Comparison of ENCODE assay signal across 12 cellular contexts in genomic region chr7:963236-964078, GRCh38. TPM values are rescaled to one million over a fixed set of nuclear protein-coding genes. Genes with fewer than 3 reads are reported as not detected.
DNase-seq lines count a peak whose midpoint lies in the region; ATAC-seq and TF ChIP-seq lines count a peak whose summit lies in the region.
"Had no signal": no experiment of that assay in that cellular context is flagged by ENCODE, and none has a peak within 500 bp of the region (broad histone marks: within the 10 kb centered on the region; RNA-seq: fewer than 3 reads in every experiment).

No MANE protein-coding gene starts in this region.

- DNase-seq in activated CD4-positive, alpha-beta memory T cell treated with anti-CD3 and anti-CD28 coated beads for 36 hours, result peak; percentile 29
- DNase-seq in activated CD4-positive, alpha-beta memory T cell treated with anti-CD3 and anti-CD28 coated beads, Interleukin-2, amount 10 ng/mL, durations not matched to agents 7 days and 5 days, result no peak
- DNase-seq in RWPE2 (ENCODE audit: low spot score) (peak; percentile 61), germinal center (ENCODE audit: low spot score) (peak; percentile 49), colonic mucosa (no peak)

- no peak overlapping the region for H3K27ac Mint-ChIP-seq in activated CD4-positive, alpha-beta memory T cell treated with anti-CD3 and anti-CD28 coated beads for 36 hours
- H3K27ac Mint-ChIP-seq in activated CD4-positive, alpha-beta memory T cell treated with anti-CD3 and anti-CD28 coated beads, Interleukin-2, amount 10 ng/mL, durations not matched to agents 7 days and 5 days, result no peak overlapping the region
- H3K27ac Mint-ChIP-seq in stimulated activated naive CD8-positive, alpha-beta T cell treated with anti-CD3 and anti-CD28 coated beads, Interleukin-15, Interleukin-2, amounts not matched to agents 100 ng/mL and 50 ng/mL, for 24 hours, result no peak overlapping the region
- H3K27ac Mint-ChIP-seq: nephron had no signal

- intact Hi-C loops in activated CD4-positive, alpha-beta memory T cell treated with anti-CD3 and anti-CD28 coated beads for 36 hours (cut with micrococcal nuclease), result no loop called here
- intact Hi-C loops in colonic mucosa (cut with DNase I), result no loop called here

- H3K4me3 ChIP-seq in RWPE2 (ENCODE audit: severe bottlenecking) (no peak overlapping the region), colonic mucosa (no peak overlapping the region)

- peak; percentile 15 for TF ChIP-seq CTCF in RWPE2 (IDR thresholded peaks at IDR 0.05; ENCODE audit: poor library complexity, severe bottlenecking)
- TF ChIP-seq CTCF in colonic mucosa (IDR thresholded peaks at IDR 0.05), result no peak

- H3K27me3 ChIP-seq in RWPE2 (ENCODE audit: insufficient read depth, poor library complexity, severe bottlenecking), result peaks cover 6% of the 10 kb centered on the region
- H3K27me3 ChIP-seq in colonic mucosa, result no peaks in the 10 kb centered on the region

- POLR2A ChIA-PET in activated CD4-positive, alpha-beta memory T cell treated with anti-CD3 and anti-CD28 coated beads for 36 hours (lab: Charles Lee), result interaction anchor here (0.7 to 1.5 kb wide), 2 partner anchors 12 to 33 kb away, joined by 4 read pairs; partner anchors contain the start of gene COX19
- POLR2A ChIA-PET in activated CD4-positive, alpha-beta memory T cell treated with anti-CD3 and anti-CD28 coated beads, Interleukin-2, amount 10 ng/mL, durations not matched to agents 7 days and 5 days (lab: Charles Lee), result interaction anchor here (1.2 to 1.6 kb wide), 2 partner anchors 11 to 63 kb away, joined by 3 to 12 read pairs; partner anchors contain the start of gene COX19

- no peaks in the 10 kb centered on the region for H3K9me3 Mint-ChIP-seq in activated CD4-positive, alpha-beta memory T cell treated with anti-CD3 and anti-CD28 coated beads for 36 hours
- H3K9me3 Mint-ChIP-seq in activated CD4-positive, alpha-beta memory T cell treated with anti-CD3 and anti-CD28 coated beads, Interleukin-2, amount 10 ng/mL, durations not matched to agents 7 days and 5 days, result no peaks in the 10 kb centered on the region
- no peaks in the 10 kb centered on the region for H3K9me3 Mint-ChIP-seq in stimulated activated naive CD8-positive, alpha-beta T cell treated with anti-CD3 and anti-CD28 coated beads, Interleukin-15, Interleukin-2, amounts not matched to agents 100 ng/mL and 50 ng/mL, for 24 hours
- H3K9me3 Mint-ChIP-seq: nephron had no signal

- no peaks in the 10 kb centered on the region for H3K4me1 ChIP-seq in RWPE2 (ENCODE audit: insufficient read depth, poor library complexity, severe bottlenecking)
- H3K4me1 ChIP-seq in colonic mucosa, result peaks cover 4% of the 10 kb centered on the region

- H3K36me3 Mint-ChIP-seq in activated CD4-positive, alpha-beta memory T cell treated with anti-CD3 and anti-CD28 coated beads for 36 hours, result peaks cover 7% of the 10 kb centered on the region
- peaks cover 27% of the 10 kb centered on the region for H3K36me3 Mint-ChIP-seq in activated CD4-positive, alpha-beta memory T cell treated with anti-CD3 and anti-CD28 coated beads, Interleukin-2, amount 10 ng/mL, durations not matched to agents 7 days and 5 days (ENCODE audit: low read depth)
- peaks cover 15% of the 10 kb centered on the region for H3K36me3 Mint-ChIP-seq in stimulated activated naive CD8-positive, alpha-beta T cell treated with anti-CD3 and anti-CD28 coated beads, Interleukin-15, Interleukin-2, amounts not matched to agents 100 ng/mL and 50 ng/mL, for 24 hours (ENCODE audit: low read depth)

- H3K9ac ChIP-seq in colonic mucosa (ENCODE audit: low read depth in 2 of 2, low read length in 2 of 2), result peak overlapping the region in 1 of 2 donors; percentile 12

- H3K4me1 Mint-ChIP-seq in activated CD4-positive, alpha-beta memory T cell treated with anti-CD3 and anti-CD28 coated beads for 36 hours (ENCODE audit: low read depth), result peaks cover 14% of the 10 kb centered on the region
- H3K4me1 Mint-ChIP-seq in activated CD4-positive, alpha-beta memory T cell treated with anti-CD3 and anti-CD28 coated beads, Interleukin-2, amount 10 ng/mL, durations not matched to agents 7 days and 5 days, result peaks cover 15% of the 10 kb centered on the region
- peaks cover 21% of the 10 kb centered on the region for H3K4me1 Mint-ChIP-seq in stimulated activated naive CD8-positive, alpha-beta T cell treated with anti-CD3 and anti-CD28 coated beads, Interleukin-15, Interleukin-2, amounts not matched to agents 100 ng/mL and 50 ng/mL, for 24 hours (ENCODE audit: low read depth)

- no peaks in the 10 kb centered on the region for H3K9me3 ChIP-seq in RWPE2 (ENCODE audit: severe bottlenecking)
- no peaks in the 10 kb centered on the region for H3K9me3 ChIP-seq in colonic mucosa

- H3K27ac ChIP-seq in RWPE2 (ENCODE audit: poor library complexity, severe bottlenecking) (no peak overlapping the region), colonic mucosa (no peak overlapping the region)
- H3K27ac ChIP-seq: VCaP had no signal

- H3K36me3 ChIP-seq in RWPE2 (ENCODE audit: low read depth) (peaks cover 3% of the 10 kb centered on the region; the same call in 1 of the 2 replicates), colonic mucosa (no peaks in the 10 kb centered on the region)

- CTCF ChIA-PET in activated CD4-positive, alpha-beta memory T cell treated with anti-CD3 and anti-CD28 coated beads for 36 hours (lab: Charles Lee), result interaction anchor here (0.6 to 1.6 kb wide), 2 partner anchors 10 to 11 kb away, joined by 3 to 4 read pairs; no protein-coding TSS in a partner anchor
- CTCF ChIA-PET in activated CD4-positive, alpha-beta memory T cell treated with anti-CD3 and anti-CD28 coated beads, Interleukin-2, amount 10 ng/mL, durations not matched to agents 7 days and 5 days (lab: Charles Lee), result no interaction called here

- H3K4me3 Mint-ChIP-seq in activated CD4-positive, alpha-beta memory T cell treated with anti-CD3 and anti-CD28 coated beads for 36 hours, result no peak overlapping the region
- no peak overlapping the region for H3K4me3 Mint-ChIP-seq in activated CD4-positive, alpha-beta memory T cell treated with anti-CD3 and anti-CD28 coated beads, Interleukin-2, amount 10 ng/mL, durations not matched to agents 7 days and 5 days
- H3K4me3 Mint-ChIP-seq in stimulated activated naive CD8-positive, alpha-beta T cell treated with anti-CD3 and anti-CD28 coated beads, Interleukin-15, Interleukin-2, amounts not matched to agents 100 ng/mL and 50 ng/mL, for 24 hours, result peak overlapping the region; percentile 21
- H3K4me3 Mint-ChIP-seq: brain, nephron had no signal

- peaks cover 4% of the 10 kb centered on the region for H3K27me3 Mint-ChIP-seq in activated CD4-positive, alpha-beta memory T cell treated with anti-CD3 and anti-CD28 coated beads for 36 hours
- peaks cover 14% of the 10 kb centered on the region for H3K27me3 Mint-ChIP-seq in activated CD4-positive, alpha-beta memory T cell treated with anti-CD3 and anti-CD28 coated beads, Interleukin-2, amount 10 ng/mL, durations not matched to agents 7 days and 5 days
- no peaks in the 10 kb centered on the region for H3K27me3 Mint-ChIP-seq in stimulated activated naive CD8-positive, alpha-beta T cell treated with anti-CD3 and anti-CD28 coated beads, Interleukin-15, Interleukin-2, amounts not matched to agents 100 ng/mL and 50 ng/mL, for 24 hours
- H3K27me3 Mint-ChIP-seq: brain had no signal

- ATAC-seq in RWPE2 (ENCODE audit: low read depth) (peak; percentile 48), GM18498 (IDR thresholded peaks at IDR 0.05; ENCODE audit: unreplicated experiment) (no peak), GM21526 (IDR thresholded peaks at IDR 0.05; ENCODE audit: low FRiP score, unreplicated experiment) (no peak)

RNA-seq across cellular contexts. Expression of gene ADAP1, which starts 9.0 kb away (rescaled TPM):
- 10 to 100 TPM; 14.1 to 16.1 TPM for total RNA-seq in activated CD4-positive, alpha-beta memory T cell treated with anti-CD3 and anti-CD28 coated beads for 36 hours
- 10 to 100 TPM; 11.1 to 13.0 TPM for total RNA-seq in activated CD4-positive, alpha-beta memory T cell treated with anti-CD3 and anti-CD28 coated beads, Interleukin-2, amount 10 ng/mL, durations not matched to agents 7 days and 5 days
- total RNA-seq in colonic mucosa, result 100 to 1,000 TPM; 107 to 201 TPM

RNA-seq across cellular contexts. Expression of gene COX19, which starts 11.9 kb away (rescaled TPM):
- 10 to 100 TPM; 14.1 to 15.6 TPM for total RNA-seq in activated CD4-positive, alpha-beta memory T cell treated with anti-CD3 and anti-CD28 coated beads for 36 hours
- 10 to 100 TPM; 17.4 to 18.2 TPM for total RNA-seq in activated CD4-positive, alpha-beta memory T cell treated with anti-CD3 and anti-CD28 coated beads, Interleukin-2, amount 10 ng/mL, durations not matched to agents 7 days and 5 days
- 10 to 100 TPM; 11.6 to 16.5 TPM for total RNA-seq in colonic mucosa

RNA-seq across cellular contexts. Expression of gene CYP2W1, which starts 19.5 kb away (rescaled TPM):
- total RNA-seq in activated CD4-positive, alpha-beta memory T cell treated with anti-CD3 and anti-CD28 coated beads for 36 hours, result not detected
- total RNA-seq in activated CD4-positive, alpha-beta memory T cell treated with anti-CD3 and anti-CD28 coated beads, Interleukin-2, amount 10 ng/mL, durations not matched to agents 7 days and 5 days, result not detected
- 1 to 10 TPM; 2.7 to 4.5 TPM for total RNA-seq in colonic mucosa
- total RNA-seq: HT1080 had no signal

Comparison
In these comparisons a context has a peak if more than half of its experiments do, and no peak if none do; other contexts are left out.
1. DNase-seq: peak in activated CD4-positive, alpha-beta memory T cell treated with anti-CD3 and anti-CD28 coated beads for 36 hours (single experiment), RWPE2 (single experiment) and germinal center (single experiment); none in activated CD4-positive, alpha-beta memory T cell treated with anti-CD3 and anti-CD28 coated beads, Interleukin-2, amount 10 ng/mL, durations not matched to agents 7 days and 5 days (single experiment) and colonic mucosa (single experiment).
2. RNA of gene ADAP1, which starts 9.0 kb away (total RNA-seq): 107 to 201 TPM in colonic mucosa; 14.1 to 16.1 TPM in activated CD4-positive, alpha-beta memory T cell treated with anti-CD3 and anti-CD28 coated beads for 36 hours and 11.1 to 13.0 TPM in activated CD4-positive, alpha-beta memory T cell treated with anti-CD3 and anti-CD28 coated beads, Interleukin-2, amount 10 ng/mL, durations not matched to agents 7 days and 5 days; every median in the first group is over 4 times any median in the second.